Comparison of ENCODE assay signal across 1 cellular context in genomic region chr6:158026054-158026900, GRCh38.
TF ChIP-seq lines count a peak whose summit lies in the region.

No MANE protein-coding gene starts in this region.

TF ChIP-seq in K562, 482 proteins besides CTCF, POLR2A, EP300 and RAD21 (continued from another document):
- TF ChIP-seq MYC (IDR thresholded peaks at IDR 0.05; ENCODE audit: low read depth, low read length) (0 out of 2 replicates have a peak, but pooled peaks have one; percentile 18), MYC (CRISPR knock-in tag; IDR thresholded peaks at IDR 0.05; ENCODE audit: borderline replicate concordance, low read depth) (no peak), MBD2 (IDR thresholded peaks at IDR 0.05; ENCODE audit: borderline replicate concordance, low read depth) (peak; percentile 26; the same call in 1 of the 2 replicates), ZNF511 (CRISPR knock-in tag; IDR thresholded peaks at IDR 0.05) (0 out of 2 replicates have a peak, but pooled peaks have one; percentile 38), CREM (IDR thresholded peaks at IDR 0.05; ENCODE audit: low read depth) (peak; percentile 52), NFE2L1 (tag; IDR thresholded peaks at IDR 0.05; ENCODE audit: borderline replicate concordance, low read depth) (no peak), ARID1B (IDR thresholded peaks at IDR 0.05) (peak; percentile 32; the same call in 1 of the 2 replicates), NFE2 (IDR thresholded peaks at IDR 0.05; ENCODE audit: low read depth) (no peak), NCOA6 (IDR thresholded peaks at IDR 0.05) (no peak), ATF7 (IDR thresholded peaks at IDR 0.05) (peak; percentile 83), SRSF3 (IDR thresholded peaks at IDR 0.05; ENCODE audit: insufficient read depth, low read length) (no peak), MAX (CRISPR knock-in tag; IDR thresholded peaks at IDR 0.05) (peak; percentile 34; the same call in 1 of the 2 replicates), DDX20 (tag; IDR thresholded peaks at IDR 0.05; ENCODE audit: low read depth) (no peak), ZNF589 (CRISPR knock-in tag; IDR thresholded peaks at IDR 0.05; ENCODE audit: low read depth) (no peak), ARHGAP35 (IDR thresholded peaks at IDR 0.05; ENCODE audit: partially characterized antibody) (no peak), CREB1 (IDR thresholded peaks at IDR 0.05) (no peak), CREB1 (CRISPR knock-in tag; IDR thresholded peaks at IDR 0.05) (peak; percentile 29; the same call in 1 of the 2 replicates), RBM25 (IDR thresholded peaks at IDR 0.05; ENCODE audit: low read depth, low read length, severe bottlenecking) (peak; percentile 61), ZNF318 (IDR thresholded peaks at IDR 0.05; ENCODE audit: borderline replicate concordance in 1 of 2, low read depth in 1 of 2) (no peak), XRCC5 (IDR thresholded peaks at IDR 0.05; ENCODE audit: low read depth, low read length) (peak; percentile 73; the same call in 1 of the 2 replicates), PYGO2 (tag; IDR thresholded peaks at IDR 0.05) (no peak), SMAD2 (IDR thresholded peaks at IDR 0.05; ENCODE audit: low read depth, low read length) (no peak), NR2C1 (IDR thresholded peaks at IDR 0.05) (peak; percentile 55), NR2C1 (tag; IDR thresholded peaks at IDR 0.05) (no peak; the same call in 1 of the 2 replicates), SMAD4 (CRISPR knock-in tag; conservative IDR thresholded peaks at IDR 0.05) (peak; percentile 71), EP400 (IDR thresholded peaks at IDR 0.05) (no peak), YY1 (IDR thresholded peaks at IDR 0.05; ENCODE audit: borderline replicate concordance in 1 of 3, control insufficient read depth in 1 of 3, extremely low read depth in 1 of 3, insufficient read depth in 3 of 3, insufficient read length in 1 of 3, insufficient replicate concordance in 2 of 3, low read depth in 1 of 3, low read length in 2 of 3) (peak in 1 of 3 experiments; percentile 59), ZNF347 (CRISPR knock-in tag; IDR thresholded peaks at IDR 0.05; ENCODE audit: low read depth) (no peak), DEAF1 (CRISPR knock-in tag; IDR thresholded peaks at IDR 0.05) (no peak), CBX1 (IDR thresholded peaks at IDR 0.05; ENCODE audit: low read depth) (peak; percentile 51; the same call in 1 of the 2 replicates), CHAMP1 (IDR thresholded peaks at IDR 0.05) (0 out of 2 replicates have a peak, but pooled peaks have one; percentile 13), ZNF609 (CRISPR knock-in tag; IDR thresholded peaks at IDR 0.05; ENCODE audit: borderline replicate concordance) (no peak), THRB (CRISPR knock-in tag; conservative IDR thresholded peaks at IDR 0.05) (0 out of 2 replicates have a peak, but pooled peaks have one; percentile 14), SAFB2 (IDR thresholded peaks at IDR 0.05; ENCODE audit: borderline replicate concordance, low read depth, low read length, severe bottlenecking) (no peak), PRMT5 (CRISPR knock-in tag; IDR thresholded peaks at IDR 0.05) (no peak), TSHZ1 (CRISPR knock-in tag; IDR thresholded peaks at IDR 0.05) (no peak)
